Comparison of ENCODE assay signal across 24 cellular contexts in genomic region chr7:69095649-69096048, GRCh38.
A peak's percentile ranks its signal among the peaks of the same experiment; 100 is the strongest.
DNase-seq lines count a peak whose midpoint lies in the region; ATAC-seq, FAIRE-seq and TF ChIP-seq lines count a peak whose summit lies in the region.
"Had no signal": no experiment of that assay in that cellular context is flagged by ENCODE, and none has a peak within 500 bp of the region (broad histone marks: within the 10 kb centered on the region; RNA-seq: fewer than 3 reads in every experiment).

No MANE protein-coding gene starts in this region.

- peaks cover 12% of the 10 kb centered on the region for H3K9me3 Mint-ChIP-seq in astrocyte (ENCODE audit: unreplicated experiment)
- H3K9me3 Mint-ChIP-seq: CD4-positive, alpha-beta T cell had no signal

- intact Hi-C loops in uterus (cut with DNase I; ENCODE audit: low total_unique reads): no loop called here

- DNase-seq in astrocyte (ENCODE audit: low read depth) (peak; percentile 23), foreskin keratinocyte (peak; percentile 32 to 65), GM19239 (ENCODE audit: insufficient read length, low spot score) (no peak), uterus (no peak)
- DNase-seq: 8988T; ACHN; AML-193; BE2C; CD4-positive, alpha-beta T cell; CD8-positive, alpha-beta memory T cell; DMS 273 treated with DMSO at 0.1 percent for 48 hours; DMS79; EL; GDM1; GOT3 had no signal

- H3K27me3 ChIP-seq in astrocyte (ENCODE audit: insufficient read depth, low read length) (no peaks in the 10 kb centered on the region), foreskin keratinocyte (no peaks in the 10 kb centered on the region), uterus (no peaks in the 10 kb centered on the region)
- H3K27me3 ChIP-seq: BE2C; BLaER1 treated with 17β-estradiol and CSF1 and Interleukin-3, amounts not matched to agents 10 nM and 100 nM had no signal

- H3K4me3 ChIP-seq in astrocyte (ENCODE audit: insufficient read depth, low read depth, low read length) (no peak overlapping the region), uterus (no peak overlapping the region)
- H3K4me3 ChIP-seq: A549; BLaER1 treated with 17β-estradiol and CSF1 and Interleukin-3, amounts not matched to agents 10 nM and 100 nM; GM12878; HAP-1 had no signal

- no peak overlapping the region for H2AFZ ChIP-seq in astrocyte (ENCODE audit: low read depth, low read length)

- ATAC-seq in foreskin keratinocyte (peak; percentile 72), GM21423 (IDR thresholded peaks at IDR 0.05; ENCODE audit: unreplicated experiment) (no peak)
- ATAC-seq: A549, GM12878 had no signal

- H3K4me2 ChIP-seq in astrocyte (ENCODE audit: low read length): no peak overlapping the region
- H3K4me2 ChIP-seq: A549; BLaER1 treated with 17β-estradiol and CSF1 and Interleukin-3, amounts not matched to agents 10 nM and 100 nM had no signal

- TF ChIP-seq CTCF in astrocyte (IDR thresholded peaks at IDR 0.05; ENCODE audit: insufficient read depth, low read depth, low read length) (no peak), foreskin keratinocyte (conservative IDR thresholded peaks at IDR 0.05) (no peak), uterus (IDR thresholded peaks at IDR 0.05) (no peak)

- H4K20me1 ChIP-seq in astrocyte (ENCODE audit: insufficient read depth, low read length): no peaks in the 10 kb centered on the region
- H4K20me1 ChIP-seq: BLaER1 treated with 17β-estradiol and CSF1 and Interleukin-3, amounts not matched to agents 10 nM and 100 nM had no signal

- no peaks in the 10 kb centered on the region for H3K36me3 ChIP-seq in astrocyte (ENCODE audit: insufficient read depth, low read length)
- no peaks in the 10 kb centered on the region for H3K36me3 ChIP-seq in uterus
- H3K36me3 ChIP-seq: BE2C; BLaER1 treated with 17β-estradiol and CSF1 and Interleukin-3, amounts not matched to agents 10 nM and 100 nM; HAP-1 had no signal

- TF ChIP-seq POLR2A in uterus (IDR thresholded peaks at IDR 0.05): no peak

- no peak for FAIRE-seq in astrocyte (lab: Jason Lieb, UNC)
- FAIRE-seq in endometrium (lab: Jason Lieb, UNC): peak; percentile 21
- FAIRE-seq in GM19239 (lab: Jason Lieb, UNC): no peak
- FAIRE-seq: A549, D721Med, GM12878, H54 had no signal

- H3K4me1 Mint-ChIP-seq in astrocyte (ENCODE audit: low read depth, unreplicated experiment): no peaks in the 10 kb centered on the region
- H3K4me1 Mint-ChIP-seq: CD14-positive monocyte; CD8-positive, alpha-beta memory T cell had no signal

- H3K27me3 Mint-ChIP-seq in astrocyte (ENCODE audit: low read depth, unreplicated experiment): no peaks in the 10 kb centered on the region
- H3K27me3 Mint-ChIP-seq: CD4-positive, alpha-beta T cell; CD8-positive, alpha-beta memory T cell had no signal

- no peak overlapping the region for H3K27ac Mint-ChIP-seq in astrocyte (ENCODE audit: unreplicated experiment)
- H3K27ac Mint-ChIP-seq: CD4-positive, alpha-beta T cell; CD8-positive, alpha-beta memory T cell had no signal

- peaks cover 4% of the 10 kb centered on the region for H3K4me1 ChIP-seq in astrocyte (ENCODE audit: insufficient read depth, low read length)
- no peaks in the 10 kb centered on the region for H3K4me1 ChIP-seq in foreskin keratinocyte
- H3K4me1 ChIP-seq in uterus: no peaks in the 10 kb centered on the region
- H3K4me1 ChIP-seq: A549, BE2C, HAP-1 had no signal

- H3K36me3 Mint-ChIP-seq in astrocyte (ENCODE audit: low read depth, unreplicated experiment): no peaks in the 10 kb centered on the region
- H3K36me3 Mint-ChIP-seq: CD14-positive monocyte; CD8-positive, alpha-beta memory T cell had no signal

- no peaks in the 10 kb centered on the region for H3K79me2 ChIP-seq in astrocyte (ENCODE audit: insufficient read depth, low read length)

- H3K4me3 Mint-ChIP-seq in astrocyte (ENCODE audit: unreplicated experiment): no peak overlapping the region
- H3K4me3 Mint-ChIP-seq: CD14-positive monocyte; CD4-positive, alpha-beta T cell; CD8-positive, alpha-beta memory T cell had no signal

- H3K27ac ChIP-seq in astrocyte (ENCODE audit: low read depth, low read length) (no peak overlapping the region), foreskin keratinocyte (no peak overlapping the region), uterus (no peak overlapping the region)
- H3K27ac ChIP-seq: A549; BLaER1 treated with 17β-estradiol and CSF1 and Interleukin-3, amounts not matched to agents 10 nM and 100 nM had no signal

- H3K9me3 ChIP-seq in astrocyte (ENCODE audit: insufficient read depth, low read depth, low read length): peaks cover 9% of the 10 kb centered on the region
- peaks cover 0 to 4% of the 10 kb centered on the region in 2 donors for H3K9me3 ChIP-seq in uterus
- H3K9me3 ChIP-seq: HAP-1 had no signal

- H3K9ac ChIP-seq in astrocyte (ENCODE audit: low read length): no peak overlapping the region
- H3K9ac ChIP-seq: BLaER1 treated with 17β-estradiol and CSF1 and Interleukin-3, amounts not matched to agents 10 nM and 100 nM had no signal

Comparison
In these comparisons a context has a peak if more than half of its experiments do, and no peak if none do; other contexts are left out.
1. DNase-seq: peak in astrocyte (single experiment) and foreskin keratinocyte (2 of 2); none in GM19239 (single experiment) and uterus (0 of 2).